26 cellular contexts compared by ENCODE assay signal in genomic region chr12:121290410-121290809, GRCh38.
"Had no signal": no experiment of that assay in that cellular context is flagged by ENCODE, and none has a peak within 500 bp of the region (broad histone marks: within the 10 kb centered on the region; RNA-seq: fewer than 3 reads in every experiment).

No MANE protein-coding gene starts in this region.

- H3K27ac Mint-ChIP-seq: natural killer cell; stimulated activated effector memory CD8-positive, alpha-beta T cell treated with anti-CD3 and anti-CD28 coated beads, Interleukin-12 subunit alpha, Interleukin-12 subunit beta, amount 100 ng/mL, for 72 hours had no signal

- H2AFZ ChIP-seq: hepatocyte had no signal

- DNase-seq: central memory CD4-positive, alpha-beta T cell; effector CD4-positive, alpha-beta T cell; endodermal cell; foreskin fibroblast; gastrocnemius medialis; kidney glomerular epithelial cell; left colon; left ventricle myocardium superior; lower lobe of right lung; natural killer cell; stimulated activated CD4-positive, alpha-beta T cell treated with anti-CD3 and anti-CD28 coated beads, Interleukin-2, amount 100 ng/mL, for 24 hours; stimulated activated CD4-positive, alpha-beta T cell treated with anti-CD3 and anti-CD28 coated beads, Interleukin-4, amount 100 ng/mL, for 24 hours; stimulated activated naive CD8-positive, alpha-beta T cell treated with anti-CD3 and anti-CD28 coated beads, Interleukin-15, Interleukin-2, amounts not matched to agents 100 U/mL and 50 U/mL, for 24 hours; transverse colon had no signal

- ATAC-seq: esophagus mucosa; gastrocnemius medialis; left colon; lower lobe of right lung; natural killer cell; sciatic nerve; stimulated activated effector memory CD8-positive, alpha-beta T cell treated with anti-CD3 and anti-CD28 coated beads, Interleukin-12 subunit alpha, Interleukin-12 subunit beta, amount 100 ng/mL, for 72 hours; stimulated activated naive CD8-positive, alpha-beta T cell treated with anti-CD3 and anti-CD28 coated beads, Interleukin-15, Interleukin-2, amounts not matched to agents 100 U/mL and 50 U/mL, for 24 hours had no signal

- H3K27me3 ChIP-seq: dorsolateral prefrontal cortex, gastrocnemius medialis, hepatocyte, right atrium auricular region, transverse colon had no signal

- H3K27ac ChIP-seq: epithelial cell of prostate, hepatocyte, prostate gland, right atrium auricular region had no signal

- H3K4me1 ChIP-seq: prostate gland had no signal

- H3K4me2 ChIP-seq: hepatocyte, smooth muscle cell had no signal

- H3K9me3 ChIP-seq: gastrocnemius medialis, lower lobe of right lung, prostate gland, right atrium auricular region, transverse colon had no signal

- H3K9me3 Mint-ChIP-seq: endodermal cell; natural killer cell; neural crest cell; stimulated activated effector memory CD8-positive, alpha-beta T cell treated with anti-CD3 and anti-CD28 coated beads, Interleukin-12 subunit alpha, Interleukin-12 subunit beta, amount 100 ng/mL, for 72 hours had no signal

- H3K4me3 ChIP-seq: dorsolateral prefrontal cortex, gastrocnemius medialis, hepatocyte, lower lobe of right lung, prostate gland, right atrium auricular region, smooth muscle cell, transverse colon had no signal

- H3K36me3 Mint-ChIP-seq: natural killer cell had no signal

- H3K36me3 ChIP-seq: prostate gland, right atrium auricular region had no signal

- FAIRE-seq: colon, islet of Langerhans had no signal

- H3K4me3 Mint-ChIP-seq: endodermal cell; natural killer cell; neural crest cell; stimulated activated effector memory CD8-positive, alpha-beta T cell treated with anti-CD3 and anti-CD28 coated beads, Interleukin-12 subunit alpha, Interleukin-12 subunit beta, amount 100 ng/mL, for 72 hours had no signal
